In the genomic region with DNA sequence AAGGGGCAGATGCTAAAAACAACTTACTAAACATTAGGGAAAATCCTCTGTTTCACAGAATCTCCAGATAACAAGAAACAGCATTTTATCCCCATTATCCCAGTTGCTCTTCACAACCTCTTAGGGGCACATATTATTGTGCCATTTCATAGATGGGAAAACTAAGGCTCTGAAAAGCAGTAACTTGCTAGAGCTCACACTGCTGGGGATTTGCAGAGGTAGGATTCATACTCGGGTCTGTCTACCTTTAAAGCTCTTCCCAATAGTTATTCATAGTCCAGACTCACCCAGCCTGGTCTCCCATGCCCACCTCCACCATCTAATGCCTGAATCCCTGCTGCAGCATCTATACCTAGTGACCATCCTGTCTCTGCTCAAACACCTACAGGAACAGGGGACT, we compare ENCODE assay signal across 2 cellular contexts.
A peak's percentile ranks its signal among the peaks of the same experiment; 100 is the strongest.
TF ChIP-seq lines count a peak whose summit lies in the region.

No MANE protein-coding gene starts in this region.

TF ChIP-seq in K562, 482 proteins besides CTCF, POLR2A, EP300 and RAD21:
- TF ChIP-seq CHD4 (IDR thresholded peaks at IDR 0.05; ENCODE audit: insufficient read depth, insufficient replicate concordance, low read depth, low read length, poor library complexity, severe bottlenecking) = peak; percentile 58
- TF ChIP-seq RBM25 (IDR thresholded peaks at IDR 0.05; ENCODE audit: low read depth, low read length, severe bottlenecking) = peak; percentile 67
- TF ChIP-seq ADNP (tag; IDR thresholded peaks at IDR 0.05) = peak; percentile 50; the same call in 1 of the 2 replicates
- no peak for TF ChIP-seq ILF3 (IDR thresholded peaks at IDR 0.05; ENCODE audit: borderline replicate concordance)
- TF ChIP-seq BCOR (IDR thresholded peaks at IDR 0.05) = peak; percentile 44; the same call in 1 of the 2 replicates
- TF ChIP-seq, protein P1, sequence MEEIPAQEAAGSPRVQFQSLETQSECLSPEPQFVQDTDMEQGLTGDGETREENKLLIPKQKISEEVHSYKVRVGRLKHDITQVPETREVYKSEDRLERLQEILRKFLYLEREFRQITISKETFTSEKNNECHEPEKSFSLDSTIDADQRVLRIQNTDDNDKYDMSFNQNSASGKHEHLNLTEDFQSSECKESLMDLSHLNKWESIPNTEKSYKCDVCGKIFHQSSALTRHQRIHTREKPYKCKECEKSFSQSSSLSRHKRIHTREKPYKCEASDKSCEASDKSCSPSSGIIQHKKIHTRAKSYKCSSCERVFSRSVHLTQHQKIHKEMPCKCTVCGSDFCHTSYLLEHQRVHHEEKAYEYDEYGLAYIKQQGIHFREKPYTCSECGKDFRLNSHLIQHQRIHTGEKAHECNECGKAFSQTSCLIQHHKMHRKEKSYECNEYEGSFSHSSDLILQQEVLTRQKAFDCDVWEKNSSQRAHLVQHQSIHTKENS (CRISPR knock-in tag; IDR thresholded peaks at IDR 0.05) = no peak
TF ChIP-seq in K562: peak in this region for 4.

TF ChIP-seq in H1, 55 proteins besides CTCF, POLR2A, EP300 and RAD21:
- TF ChIP-seq TAF7 (optimal IDR thresholded peaks at IDR 0.05; ENCODE audit: borderline replicate concordance, low read depth, low read length) = no peak
- no peak for TF ChIP-seq NRF1 (IDR thresholded peaks at IDR 0.05; ENCODE audit: low read depth, low read length)
- no peak for TF ChIP-seq KDM4A (IDR thresholded peaks at IDR 0.05; ENCODE audit: low read depth, low read length, severe bottlenecking)
- TF ChIP-seq CEBPB (IDR thresholded peaks at IDR 0.05; ENCODE audit: low read depth, low read length) = no peak
- no peak for TF ChIP-seq GTF2F1 (IDR thresholded peaks at IDR 0.05; ENCODE audit: borderline replicate concordance, low read depth, low read length)
- TF ChIP-seq EZH2 (IDR thresholded peaks at IDR 0.05; ENCODE audit: low read depth, low read length, severe bottlenecking) = no peak
- TF ChIP-seq FOSL1 (IDR thresholded peaks at IDR 0.05; ENCODE audit: insufficient read depth, low read depth, low read length) = no peak
- TF ChIP-seq CHD1 (IDR thresholded peaks at IDR 0.05; ENCODE audit: low read depth, low read length) = no peak
- TF ChIP-seq RXRA (IDR thresholded peaks at IDR 0.05; ENCODE audit: insufficient read depth, low read depth, low read length) = no peak
- TF ChIP-seq, protein P2, sequence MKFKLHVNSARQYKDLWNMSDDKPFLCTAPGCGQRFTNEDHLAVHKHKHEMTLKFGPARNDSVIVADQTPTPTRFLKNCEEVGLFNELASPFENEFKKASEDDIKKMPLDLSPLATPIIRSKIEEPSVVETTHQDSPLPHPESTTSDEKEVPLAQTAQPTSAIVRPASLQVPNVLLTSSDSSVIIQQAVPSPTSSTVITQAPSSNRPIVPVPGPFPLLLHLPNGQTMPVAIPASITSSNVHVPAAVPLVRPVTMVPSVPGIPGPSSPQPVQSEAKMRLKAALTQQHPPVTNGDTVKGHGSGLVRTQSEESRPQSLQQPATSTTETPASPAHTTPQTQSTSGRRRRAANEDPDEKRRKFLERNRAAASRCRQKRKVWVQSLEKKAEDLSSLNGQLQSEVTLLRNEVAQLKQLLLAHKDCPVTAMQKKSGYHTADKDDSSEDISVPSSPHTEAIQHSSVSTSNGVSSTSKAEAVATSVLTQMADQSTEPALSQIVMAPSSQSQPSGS (IDR thresholded peaks at IDR 0.05; ENCODE audit: low read length) = no peak
- TF ChIP-seq BRCA1 (IDR thresholded peaks at IDR 0.05; ENCODE audit: low read depth, low read length) = no peak
- TF ChIP-seq CBX8 (IDR thresholded peaks at IDR 0.05; ENCODE audit: borderline replicate concordance, low read depth, low read length) = no peak
- no peak for TF ChIP-seq KDM1A (IDR thresholded peaks at IDR 0.05; ENCODE audit: borderline replicate concordance, low read length)
- TF ChIP-seq PHF8 (conservative IDR thresholded peaks at IDR 0.05; ENCODE audit: low read depth, low read length) = no peak
- TF ChIP-seq KDM5A (IDR thresholded peaks at IDR 0.05; ENCODE audit: low read length) = no peak
- TF ChIP-seq BCL11A (IDR thresholded peaks at IDR 0.05; ENCODE audit: low read depth in 2 of 2, low read length in 2 of 2) = no peak
- TF ChIP-seq RBBP5 (IDR thresholded peaks at IDR 0.05; ENCODE audit: borderline replicate concordance, low read depth, low read length) = no peak
